1 cellular context compared by ENCODE assay signal in genomic region chr11:60282291-60282690, GRCh38.
TF ChIP-seq lines count a peak whose summit lies in the region.

No MANE protein-coding gene starts in this region.

TF ChIP-seq in HepG2, 621 proteins besides CTCF, POLR2A, EP300 and RAD21:
- TF ChIP-seq MTF1 (CRISPR knock-in tag; IDR thresholded peaks at IDR 0.05) (no peak), ZNF512 (CRISPR knock-in tag; IDR thresholded peaks at IDR 0.05) (no peak), IRX3 (CRISPR knock-in tag; IDR thresholded peaks at IDR 0.05; ENCODE audit: borderline replicate concordance, low read depth) (no peak), SRSF4 (IDR thresholded peaks at IDR 0.05; ENCODE audit: low read depth, low read length, poor library complexity, severe bottlenecking) (no peak), ARID3A (IDR thresholded peaks at IDR 0.05; ENCODE audit: low read depth, low read length) (no peak), SKI (IDR thresholded peaks at IDR 0.05; ENCODE audit: partially characterized antibody) (no peak), ZNF501 (CRISPR knock-in tag; IDR thresholded peaks at IDR 0.05) (no peak), TFDP2 (CRISPR knock-in tag; IDR thresholded peaks at IDR 0.05) (no peak), IRF2 (CRISPR knock-in tag; IDR thresholded peaks at IDR 0.05) (no peak), ZNF225 (CRISPR knock-in tag; IDR thresholded peaks at IDR 0.05) (no peak), DNMT1 (CRISPR knock-in tag; IDR thresholded peaks at IDR 0.05) (no peak), SMAD3 (CRISPR knock-in tag; IDR thresholded peaks at IDR 0.05) (no peak), MED13 (CRISPR knock-in tag; IDR thresholded peaks at IDR 0.05) (no peak), ZNF512B (CRISPR knock-in tag; IDR thresholded peaks at IDR 0.05; ENCODE audit: borderline replicate concordance) (no peak), ZNF468 (CRISPR knock-in tag; IDR thresholded peaks at IDR 0.05) (no peak), ZMAT3 (CRISPR knock-in tag; conservative IDR thresholded peaks at IDR 0.05) (no peak), ZNF431 (CRISPR knock-in tag; IDR thresholded peaks at IDR 0.05; ENCODE audit: borderline replicate concordance, low read depth) (no peak)
